ENCODE assay signal across 13 cellular contexts in the genomic region with DNA sequence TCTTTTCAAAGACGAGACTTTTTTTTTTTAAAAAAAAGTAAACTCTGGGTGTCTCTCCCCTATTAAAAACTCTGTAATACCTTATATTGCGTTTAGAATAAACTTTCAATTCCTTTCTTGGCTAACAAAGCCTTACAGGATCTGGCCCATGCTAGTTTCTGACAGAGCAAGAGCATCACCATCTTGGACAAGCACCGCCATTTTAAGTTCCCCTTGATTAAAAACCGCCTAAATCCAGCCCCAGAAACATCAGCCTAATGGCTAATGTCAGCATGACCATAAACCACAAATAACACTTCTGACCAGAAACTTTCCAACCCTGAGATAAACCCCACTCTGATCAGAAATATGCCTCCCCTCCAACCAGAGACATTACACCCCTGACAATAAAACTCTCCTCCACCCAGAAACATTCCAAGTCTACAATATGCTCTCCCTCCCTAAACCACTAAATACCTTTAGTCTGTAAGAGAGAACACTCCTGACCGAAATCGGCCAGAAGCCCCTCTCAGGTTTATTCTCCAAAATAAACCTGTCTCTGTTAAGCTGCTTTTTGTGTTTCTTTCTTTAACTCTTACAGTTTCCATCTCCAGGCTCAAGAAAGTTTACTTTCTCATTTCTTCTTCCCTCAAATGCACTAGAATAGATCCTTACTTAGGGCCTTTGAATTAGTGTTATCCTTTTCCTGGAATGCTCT. TPM values are rescaled to one million over a fixed set of nuclear protein-coding genes. Genes with fewer than 3 reads are reported as not detected.
A peak's percentile ranks its signal among the peaks of the same experiment; 100 is the strongest.
DNase-seq lines count a peak whose midpoint lies in the region; ATAC-seq and TF ChIP-seq lines count a peak whose summit lies in the region.
"Had no signal": no experiment of that assay in that cellular context is flagged by ENCODE, and none has a peak within 500 bp of the region (broad histone marks: within the 10 kb centered on the region; RNA-seq: fewer than 3 reads in every experiment).

No MANE protein-coding gene starts in this region.

- no peak overlapping the region for H3K27ac Mint-ChIP-seq in CD4-positive, alpha-beta T cell
- H3K27ac Mint-ChIP-seq in GM23338 (no peak overlapping the region), memory B cell (no peak overlapping the region)
- peak overlapping the region; percentile 85 for H3K27ac Mint-ChIP-seq in activated CD8-positive, alpha-beta T cell treated with anti-CD3 and anti-CD28 coated beads for 36 hours

- peaks cover 18% of the 10 kb centered on the region for H3K36me3 Mint-ChIP-seq in CD4-positive, alpha-beta T cell (ENCODE audit: low read depth)
- H3K36me3 Mint-ChIP-seq in GM23338 (ENCODE audit: low read depth) = peaks cover 20% of the 10 kb centered on the region
- H3K36me3 Mint-ChIP-seq in activated CD8-positive, alpha-beta T cell treated with anti-CD3 and anti-CD28 coated beads for 36 hours (ENCODE audit: low read depth) = peaks cover 17% of the 10 kb centered on the region
- no peaks in the 10 kb centered on the region for H3K36me3 Mint-ChIP-seq in memory B cell

- H3F3A ChIP-seq in GM23338 (replicated peaks; ENCODE audit: low read depth) = peaks cover 5% of the 10 kb centered on the region; the same call in 1 of the 2 replicates

- H3K4me2 ChIP-seq in GM23338 = peak overlapping the region; percentile 76; the same call in 1 of the 2 replicates

- H3K9me3 ChIP-seq in CD4-positive, alpha-beta T cell (ENCODE audit: control insufficient read depth, low read length) = no peaks in the 10 kb centered on the region

- DNase-seq in CD4-positive, alpha-beta T cell = no peak
- no peak for DNase-seq in GM23338 (ENCODE audit: low spot score)
- DNase-seq in activated CD8-positive, alpha-beta T cell treated with anti-CD3 and anti-CD28 coated beads for 36 hours = no peak
- no peak for DNase-seq in memory B cell (ENCODE audit: low spot score in 2 of 2)
- DNase-seq in AG08396 (ENCODE audit: low spot score) = no peak
- DNase-seq in activated CD4-positive, alpha-beta T cell treated with anti-CD3 and anti-CD28 coated beads, Interleukin-2, amount 50 U/mL, for 1 hour = no peak
- DNase-seq: activated CD8-positive, alpha-beta memory T cell treated with anti-CD3 and anti-CD28 coated beads, Interleukin-2, amount 50 U/mL, for 48 hours; HCEC 1CT; kidney; NCI-H2107; OCI-M1 had no signal

- no peaks in the 10 kb centered on the region for H3K9me2 ChIP-seq in GM23338 (ENCODE audit: insufficient read depth)

- peaks cover 44% of the 10 kb centered on the region for H3K4me1 Mint-ChIP-seq in CD4-positive, alpha-beta T cell (ENCODE audit: low read depth)
- H3K4me1 Mint-ChIP-seq in GM23338 (peaks cover 31% of the 10 kb centered on the region), memory B cell (peaks cover 25% of the 10 kb centered on the region)
- peaks cover 32% of the 10 kb centered on the region for H3K4me1 Mint-ChIP-seq in activated CD8-positive, alpha-beta T cell treated with anti-CD3 and anti-CD28 coated beads for 36 hours (ENCODE audit: low read depth)

- intact Hi-C loops in CD4-positive, alpha-beta T cell (cut with DNase I, micrococcal nuclease) = loop anchor here (1.0 to 10.0 kb wide), 8 partner anchors 45 to 1256 kb away; a partner anchor contains a TSS
- intact Hi-C loops in activated CD8-positive, alpha-beta T cell treated with anti-CD3 and anti-CD28 coated beads for 36 hours (cut with micrococcal nuclease) = loop anchor here (5.0 to 10.0 kb wide), 2 partner anchors 122 to 356 kb away; no protein-coding TSS in a partner anchor

- POLR2A ChIA-PET in CD4-positive, alpha-beta T cell (lab: Charles Lee) = interaction anchor here (1.0 kb wide), 1 partner anchor 228 kb away, joined by 3 read pairs; no protein-coding TSS in a partner anchor
- POLR2A ChIA-PET in activated CD8-positive, alpha-beta T cell treated with anti-CD3 and anti-CD28 coated beads for 36 hours (lab: Charles Lee) = interaction anchor here (0.7 to 3.1 kb wide), 3 partner anchors 59 to 125 kb away, joined by 3 to 34 read pairs (median 4); no protein-coding TSS in a partner anchor

- H3K27ac ChIP-seq in CD4-positive, alpha-beta T cell (ENCODE audit: low read depth, low read length) = no peak overlapping the region
- H3K27ac ChIP-seq in GM23338 (ENCODE audit: low read depth) = no peak overlapping the region

- H3K27me3 Mint-ChIP-seq in CD4-positive, alpha-beta T cell = no peaks in the 10 kb centered on the region
- H3K27me3 Mint-ChIP-seq in GM23338 (ENCODE audit: insufficient read depth, low read depth, poor library complexity) (peaks cover 15% of the 10 kb centered on the region), memory B cell (no peaks in the 10 kb centered on the region)
- no peaks in the 10 kb centered on the region for H3K27me3 Mint-ChIP-seq in activated CD8-positive, alpha-beta T cell treated with anti-CD3 and anti-CD28 coated beads for 36 hours

- TF ChIP-seq CTCF in CD4-positive, alpha-beta T cell (IDR thresholded peaks at IDR 0.05) = no peak
- no peak for TF ChIP-seq CTCF in GM23338 (conservative IDR thresholded peaks at IDR 0.05; ENCODE audit: low read depth in 2 of 2)
- TF ChIP-seq CTCF in activated CD8-positive, alpha-beta T cell treated with anti-CD3 and anti-CD28 coated beads for 36 hours (IDR thresholded peaks at IDR 0.05) = no peak

- peak overlapping the region; percentile 68 for H3K4me3 ChIP-seq in GM23338

- CTCF ChIA-PET in CD4-positive, alpha-beta T cell (lab: Charles Lee) = no interaction called here
- CTCF ChIA-PET in activated CD8-positive, alpha-beta T cell treated with anti-CD3 and anti-CD28 coated beads for 36 hours (lab: Charles Lee) = interaction anchor here (1.4 kb wide), 1 partner anchor 17 kb away, joined by 4 read pairs; no protein-coding TSS in a partner anchor

- no peak for ATAC-seq in CD4-positive, alpha-beta T cell (ENCODE audit: poor library complexity)
- ATAC-seq in GM23338 (no peak), memory B cell (ENCODE audit: low read depth) (no peak), HG02588 (IDR thresholded peaks at IDR 0.05; ENCODE audit: unreplicated experiment) (no peak), HG03378 (IDR thresholded peaks at IDR 0.05; ENCODE audit: unreplicated experiment) (no peak)
- no peak for ATAC-seq in activated CD8-positive, alpha-beta T cell treated with anti-CD3 and anti-CD28 coated beads for 36 hours

- H3K4me3 Mint-ChIP-seq in CD4-positive, alpha-beta T cell = peak overlapping the region; percentile 99
- H3K4me3 Mint-ChIP-seq in GM23338 (peak overlapping the region; percentile 98), memory B cell (peak overlapping the region; percentile 97)
- H3K4me3 Mint-ChIP-seq in activated CD8-positive, alpha-beta T cell treated with anti-CD3 and anti-CD28 coated beads for 36 hours = peak overlapping the region; percentile 99

- peaks cover 20% of the 10 kb centered on the region for H3K4me1 ChIP-seq in GM23338 (ENCODE audit: insufficient read depth)

- no peaks in the 10 kb centered on the region for H3K27me3 ChIP-seq in CD4-positive, alpha-beta T cell (ENCODE audit: control insufficient read depth, insufficient read depth, low read length)
- no peaks in the 10 kb centered on the region for H3K27me3 ChIP-seq in GM23338 (ENCODE audit: insufficient read depth)

- H4K20me1 ChIP-seq in GM23338 (replicated peaks; ENCODE audit: insufficient read depth) = no peaks in the 10 kb centered on the region

- H3K9me3 Mint-ChIP-seq in CD4-positive, alpha-beta T cell = no peaks in the 10 kb centered on the region
- H3K9me3 Mint-ChIP-seq in GM23338 (peaks cover 27% of the 10 kb centered on the region), memory B cell (no peaks in the 10 kb centered on the region)
- peaks cover 7% of the 10 kb centered on the region for H3K9me3 Mint-ChIP-seq in activated CD8-positive, alpha-beta T cell treated with anti-CD3 and anti-CD28 coated beads for 36 hours

- H2AFZ ChIP-seq in GM23338 = no peak overlapping the region

- peaks cover 30% of the 10 kb centered on the region for H3K79me2 ChIP-seq in GM23338 (replicated peaks; ENCODE audit: insufficient read depth)

- H3K36me3 ChIP-seq in GM23338 (ENCODE audit: insufficient read depth) = no peaks in the 10 kb centered on the region

TF ChIP-seq in GM23338, 12 proteins besides CTCF, POLR2A, EP300 and RAD21 (continues in another document):
- TF ChIP-seq EZH2 (IDR thresholded peaks at IDR 0.05; ENCODE audit: low read depth, unreplicated experiment) (no peak), POLR2AphosphoS5 (IDR thresholded peaks at IDR 0.05; ENCODE audit: low read depth) (no peak), JUNB (IDR thresholded peaks at IDR 0.05; ENCODE audit: unreplicated experiment) (no peak), ZNF331 (CRISPR knock-in tag; IDR thresholded peaks at IDR 0.05; ENCODE audit: low read depth) (no peak), NANOG (IDR thresholded peaks at IDR 0.05; ENCODE audit: borderline replicate concordance) (no peak), ZNF114 (CRISPR knock-in tag; IDR thresholded peaks at IDR 0.05) (no peak)
- TF ChIP-seq, protein P1, sequence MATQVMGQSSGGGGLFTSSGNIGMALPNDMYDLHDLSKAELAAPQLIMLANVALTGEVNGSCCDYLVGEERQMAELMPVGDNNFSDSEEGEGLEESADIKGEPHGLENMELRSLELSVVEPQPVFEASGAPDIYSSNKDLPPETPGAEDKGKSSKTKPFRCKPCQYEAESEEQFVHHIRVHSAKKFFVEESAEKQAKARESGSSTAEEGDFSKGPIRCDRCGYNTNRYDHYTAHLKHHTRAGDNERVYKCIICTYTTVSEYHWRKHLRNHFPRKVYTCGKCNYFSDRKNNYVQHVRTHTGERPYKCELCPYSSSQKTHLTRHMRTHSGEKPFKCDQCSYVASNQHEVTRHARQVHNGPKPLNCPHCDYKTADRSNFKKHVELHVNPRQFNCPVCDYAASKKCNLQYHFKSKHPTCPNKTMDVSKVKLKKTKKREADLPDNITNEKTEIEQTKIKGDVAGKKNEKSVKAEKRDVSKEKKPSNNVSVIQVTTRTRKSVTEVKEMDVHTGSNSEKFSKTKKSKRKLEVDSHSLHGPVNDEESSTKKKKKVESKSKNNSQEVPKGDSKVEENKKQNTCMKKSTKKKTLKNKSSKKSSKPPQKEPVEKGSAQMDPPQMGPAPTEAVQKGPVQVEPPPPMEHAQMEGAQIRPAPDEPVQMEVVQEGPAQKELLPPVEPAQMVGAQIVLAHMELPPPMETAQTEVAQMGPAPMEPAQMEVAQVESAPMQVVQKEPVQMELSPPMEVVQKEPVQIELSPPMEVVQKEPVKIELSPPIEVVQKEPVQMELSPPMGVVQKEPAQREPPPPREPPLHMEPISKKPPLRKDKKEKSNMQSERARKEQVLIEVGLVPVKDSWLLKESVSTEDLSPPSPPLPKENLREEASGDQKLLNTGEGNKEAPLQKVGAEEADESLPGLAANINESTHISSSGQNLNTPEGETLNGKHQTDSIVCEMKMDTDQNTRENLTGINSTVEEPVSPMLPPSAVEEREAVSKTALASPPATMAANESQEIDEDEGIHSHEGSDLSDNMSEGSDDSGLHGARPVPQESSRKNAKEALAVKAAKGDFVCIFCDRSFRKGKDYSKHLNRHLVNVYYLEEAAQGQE (IDR thresholded peaks at IDR 0.05; ENCODE audit: unreplicated experiment) = no peak

RNA-seq across cellular contexts. Expression of a gene that starts 1.6 kb away (rescaled TPM):
- 10 to 100 TPM; 18.0 to 18.4 TPM for total RNA-seq in CD4-positive, alpha-beta T cell
- 20.7 and 21.6 TPM in 2 replicates for total RNA-seq in GM23338 (2014; rRNA removed; shearing (Covaris generic))
- 4.2 and 4.3 TPM in 2 replicates for polyA plus RNA-seq in GM23338 (2016; fragmentation: Nextera tagmentation; extraction: Ambion mirVana)
- total RNA-seq in activated CD8-positive, alpha-beta T cell treated with anti-CD3 and anti-CD28 coated beads for 36 hours = 10 to 100 TPM; 37.0 to 37.5 TPM
